1 cellular context compared by ENCODE assay signal in genomic region chr7:128204455-128204854, GRCh38.
TF ChIP-seq lines count a peak whose summit lies in the region.

No MANE protein-coding gene starts in this region.

TF ChIP-seq in K562, 482 proteins besides CTCF, POLR2A, EP300 and RAD21 (continued from another document and continues in another):
- TF ChIP-seq RERE (CRISPR knock-in tag; IDR thresholded peaks at IDR 0.05; ENCODE audit: borderline replicate concordance) (no peak), ZNF785 (CRISPR knock-in tag; IDR thresholded peaks at IDR 0.05) (no peak), E2F1 (CRISPR knock-in tag; IDR thresholded peaks at IDR 0.05) (no peak), MGA (IDR thresholded peaks at IDR 0.05) (no peak), PYGO2 (tag; IDR thresholded peaks at IDR 0.05) (no peak), TFAP4 (CRISPR knock-in tag; IDR thresholded peaks at IDR 0.05; ENCODE audit: borderline replicate concordance) (peak; percentile 36; the same call in 1 of the 2 replicates), CHCHD3 (CRISPR knock-in tag; IDR thresholded peaks at IDR 0.05) (no peak), STAT6 (CRISPR knock-in tag; IDR thresholded peaks at IDR 0.05) (no peak), CREM (IDR thresholded peaks at IDR 0.05; ENCODE audit: low read depth) (peak; percentile 31; the same call in 1 of the 2 replicates), ESRRB (CRISPR knock-in tag; IDR thresholded peaks at IDR 0.05; ENCODE audit: borderline replicate concordance) (no peak), ZFPM2 (CRISPR knock-in tag; IDR thresholded peaks at IDR 0.05) (no peak), HIVEP1 (CRISPR knock-in tag; IDR thresholded peaks at IDR 0.05) (no peak), FIP1L1 (IDR thresholded peaks at IDR 0.05; ENCODE audit: low read depth, low read length, poor library complexity, severe bottlenecking) (no peak), PCBP2 (IDR thresholded peaks at IDR 0.05; ENCODE audit: low read depth, low read length, poor library complexity, severe bottlenecking) (no peak), PHTF2 (CRISPR knock-in tag; IDR thresholded peaks at IDR 0.05) (no peak), CHD4 (IDR thresholded peaks at IDR 0.05; ENCODE audit: insufficient read depth, insufficient replicate concordance, low read depth, low read length, poor library complexity, severe bottlenecking) (no peak), ZNF644 (tag; IDR thresholded peaks at IDR 0.05; ENCODE audit: low read depth) (no peak), ATF6 (CRISPR knock-in tag; IDR thresholded peaks at IDR 0.05) (no peak), SMC3 (conservative IDR thresholded peaks at IDR 0.05; ENCODE audit: insufficient read depth, low read depth, low read length) (no peak), PBX2 (CRISPR knock-in tag; IDR thresholded peaks at IDR 0.05; ENCODE audit: low read depth) (no peak), PBX2 (tag; conservative IDR thresholded peaks at IDR 0.05; ENCODE audit: low read depth) (no peak), MAZ (CRISPR knock-in tag; conservative IDR thresholded peaks at IDR 0.05 in 1 of 2, IDR thresholded peaks at IDR 0.05 in 1 of 2) (no peak; a peak in 2 of 4 replicates), RFX5 (IDR thresholded peaks at IDR 0.05; ENCODE audit: low read depth, low read length) (no peak), L3MBTL2 (IDR thresholded peaks at IDR 0.05) (peak; percentile 41; the same call in 1 of the 2 replicates), HNRNPUL1 (IDR thresholded peaks at IDR 0.05; ENCODE audit: low read length) (no peak), XRCC5 (IDR thresholded peaks at IDR 0.05; ENCODE audit: low read depth, low read length) (no peak), CBX8 (IDR thresholded peaks at IDR 0.05; ENCODE audit: borderline replicate concordance, extremely low read depth, low read depth, low read length, poor library complexity, severe bottlenecking) (no peak)
